In the genomic region with DNA sequence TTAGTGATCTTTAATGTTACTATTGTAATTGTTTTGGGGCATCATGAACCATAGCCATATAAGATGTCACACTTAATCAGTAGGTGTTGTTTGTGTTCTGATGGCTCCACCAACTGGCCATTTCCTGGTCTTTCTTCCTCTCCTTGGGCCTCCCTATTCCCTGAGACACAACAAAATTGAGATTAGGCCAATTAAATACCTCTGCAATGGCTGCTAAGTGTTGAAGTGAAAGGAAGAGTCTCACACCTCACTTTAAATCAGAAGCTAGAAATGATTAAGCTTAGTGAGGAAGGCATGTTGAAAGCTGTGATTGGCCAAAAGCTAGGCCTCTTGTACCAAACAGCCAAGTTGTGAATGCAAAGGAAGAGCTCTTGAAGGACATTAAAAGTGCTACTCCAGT, we compare ENCODE assay signal across 8 cellular contexts. TPM values are rescaled to one million over a fixed set of nuclear protein-coding genes. Genes with fewer than 3 reads are reported as not detected.
A peak's percentile ranks its signal among the peaks of the same experiment; 100 is the strongest.
DNase-seq lines count a peak whose midpoint lies in the region; TF ChIP-seq lines count a peak whose summit lies in the region.

No MANE protein-coding gene starts in this region.

- H3K27ac Mint-ChIP-seq in activated CD4-positive, alpha-beta T cell treated with anti-CD3 and anti-CD28 coated beads, Interleukin-2, amount 10 ng/mL, durations not matched to agents 24 days and 14 days = peak overlapping the region; percentile 76

- H3K4me2 ChIP-seq in parathyroid adenoma (ENCODE audit: low read length) = no peak overlapping the region

- no peak overlapping the region for H2AFZ ChIP-seq in parathyroid adenoma

- H3K27me3 ChIP-seq in parathyroid adenoma (ENCODE audit: control insufficient read depth, insufficient read depth, low read length) = no peaks in the 10 kb centered on the region

- intact Hi-C loops in activated CD4-positive, alpha-beta T cell treated with anti-CD3 and anti-CD28 coated beads, Interleukin-2, amount 10 ng/mL, durations not matched to agents 24 days and 14 days (cut with micrococcal nuclease) = loop anchor here (1.0 to 2.0 kb wide), 3 partner anchors 13 to 246 kb away; no protein-coding TSS in a partner anchor

- H3K4me3 Mint-ChIP-seq in activated CD4-positive, alpha-beta T cell treated with anti-CD3 and anti-CD28 coated beads, Interleukin-2, amount 10 ng/mL, durations not matched to agents 24 days and 14 days = no peak overlapping the region

- DNase-seq in activated CD4-positive, alpha-beta T cell treated with anti-CD3 and anti-CD28 coated beads, Interleukin-2, amount 10 ng/mL, durations not matched to agents 24 days and 14 days = peak; percentile 62
- no peak for DNase-seq in activated CD4-positive, alpha-beta T cell treated with anti-CD3 and anti-CD28 coated beads for 48 hours
- peak; percentile 41 for DNase-seq in NCI-H82 treated with DMSO at 0.1 percent for 48 hours (lab: John Stamatoyannopoulos, UW; ENCODE audit: unreplicated experiment)
- DNase-seq in epithelial cell of esophagus (ENCODE audit: low read depth) = peak; percentile 45
- DNase-seq in putamen (ENCODE audit: low spot score) = no peak
- DNase-seq in GOT3 (lab: John Stamatoyannopoulos, UW) = no peak
- no peak for DNase-seq in stimulated activated naive CD4-positive, alpha-beta T cell (lab: John Stamatoyannopoulos, UW)

- H3K4me1 ChIP-seq in parathyroid adenoma = peaks cover 5% of the 10 kb centered on the region

- peaks cover 4% of the 10 kb centered on the region for H3K9me3 ChIP-seq in parathyroid adenoma (ENCODE audit: control insufficient read depth, low read length)

- H3K79me2 ChIP-seq in parathyroid adenoma = no peaks in the 10 kb centered on the region

- H3K27ac ChIP-seq in parathyroid adenoma = no peak overlapping the region

- no peaks in the 10 kb centered on the region for H3K36me3 ChIP-seq in parathyroid adenoma (ENCODE audit: control insufficient read depth, insufficient read depth, low read length)

- H3K4me3 ChIP-seq in epithelial cell of esophagus (ENCODE audit: low read length) = no peak overlapping the region
- H3K4me3 ChIP-seq in parathyroid adenoma (ENCODE audit: low read depth, low read length) = no peak overlapping the region

- peak; percentile 46 for TF ChIP-seq CTCF in epithelial cell of esophagus (IDR thresholded peaks at IDR 0.05; ENCODE audit: insufficient read depth, low read depth, low read length, missing control alignments)
- peak; percentile 12 for TF ChIP-seq CTCF in parathyroid adenoma (IDR thresholded peaks at IDR 0.05)

- H3K9ac ChIP-seq in parathyroid adenoma = no peak overlapping the region

- H3K4me1 Mint-ChIP-seq in activated CD4-positive, alpha-beta T cell treated with anti-CD3 and anti-CD28 coated beads, Interleukin-2, amount 10 ng/mL, durations not matched to agents 24 days and 14 days = peaks cover 20% of the 10 kb centered on the region

- H3K27me3 Mint-ChIP-seq in activated CD4-positive, alpha-beta T cell treated with anti-CD3 and anti-CD28 coated beads, Interleukin-2, amount 10 ng/mL, durations not matched to agents 24 days and 14 days = no peaks in the 10 kb centered on the region

- peaks cover 11% of the 10 kb centered on the region for H3K36me3 Mint-ChIP-seq in activated CD4-positive, alpha-beta T cell treated with anti-CD3 and anti-CD28 coated beads, Interleukin-2, amount 10 ng/mL, durations not matched to agents 24 days and 14 days (ENCODE audit: low read depth)

- H3K9me3 Mint-ChIP-seq in activated CD4-positive, alpha-beta T cell treated with anti-CD3 and anti-CD28 coated beads, Interleukin-2, amount 10 ng/mL, durations not matched to agents 24 days and 14 days = no peaks in the 10 kb centered on the region

RNA-seq across cellular contexts. Expression of gene PPP2R5A, which starts 30.7 kb away (rescaled TPM):
- total RNA-seq in activated CD4-positive, alpha-beta T cell treated with anti-CD3 and anti-CD28 coated beads, Interleukin-2, amount 10 ng/mL, durations not matched to agents 24 days and 14 days = 43.6 and 44.4 TPM in 2 replicates

Comparison
In these comparisons a context has a peak if more than half of its experiments do, and no peak if none do; other contexts are left out.
1. DNase-seq: peak in activated CD4-positive, alpha-beta T cell treated with anti-CD3 and anti-CD28 coated beads, Interleukin-2, amount 10 ng/mL, durations not matched to agents 24 days and 14 days (single experiment), NCI-H82 treated with DMSO at 0.1 percent for 48 hours (single experiment) and epithelial cell of esophagus (single experiment); none in activated CD4-positive, alpha-beta T cell treated with anti-CD3 and anti-CD28 coated beads for 48 hours (single experiment), putamen (single experiment), GOT3 (single experiment) and stimulated activated naive CD4-positive, alpha-beta T cell (0 of 6).